Comparison of ENCODE assay signal across 1 cellular context in genomic region chr7:106704000-106704840, GRCh38.
TF ChIP-seq lines count a peak whose summit lies in the region.

No MANE protein-coding gene starts in this region.

TF ChIP-seq in HepG2, 621 proteins besides CTCF, POLR2A, EP300 and RAD21 (continued from another document):
- TF ChIP-seq ZNF609 (CRISPR knock-in tag; IDR thresholded peaks at IDR 0.05; ENCODE audit: borderline replicate concordance) (no peak), ZNF468 (CRISPR knock-in tag; IDR thresholded peaks at IDR 0.05) (no peak), CHCHD3 (CRISPR knock-in tag; IDR thresholded peaks at IDR 0.05) (no peak), ATF7-NPFF (CRISPR knock-in tag; IDR thresholded peaks at IDR 0.05; ENCODE audit: low read depth) (no peak)
